Comparison of ENCODE assay signal across 1 cellular context in genomic region chr20:309841-310644, GRCh38.
TF ChIP-seq lines count a peak whose summit lies in the region.

No MANE protein-coding gene starts in this region.

TF ChIP-seq in HepG2, 621 proteins besides CTCF, POLR2A, EP300 and RAD21 (continued from another document and continues in another):
- TF ChIP-seq ZNF142 (CRISPR knock-in tag; IDR thresholded peaks at IDR 0.05): peak; percentile 62
- no peak for TF ChIP-seq TBX3 (IDR thresholded peaks at IDR 0.05; ENCODE audit: borderline replicate concordance)
- TF ChIP-seq ZNF577 (CRISPR knock-in tag; IDR thresholded peaks at IDR 0.05; ENCODE audit: borderline replicate concordance, low read depth): no peak
- peak; percentile 8; the same call in 1 of the 2 replicates for TF ChIP-seq CEBPG (CRISPR knock-in tag; IDR thresholded peaks at IDR 0.05)
- TF ChIP-seq NR1H2 (CRISPR knock-in tag; IDR thresholded peaks at IDR 0.05; ENCODE audit: borderline replicate concordance, low read depth): no peak
- no peak; the same call in 1 of the 2 replicates for TF ChIP-seq SIN3B (IDR thresholded peaks at IDR 0.05; ENCODE audit: low read length)
- no peak for TF ChIP-seq ZBTB20 (CRISPR knock-in tag; IDR thresholded peaks at IDR 0.05; ENCODE audit: borderline replicate concordance, low read depth)
- TF ChIP-seq SSRP1 (CRISPR knock-in tag; IDR thresholded peaks at IDR 0.05): no peak
- TF ChIP-seq ZNF432 (CRISPR knock-in tag; IDR thresholded peaks at IDR 0.05; ENCODE audit: borderline replicate concordance): no peak
- no peak for TF ChIP-seq FIP1L1 (IDR thresholded peaks at IDR 0.05; ENCODE audit: borderline replicate concordance, insufficient read depth, low read depth, low read length)
- 0 out of 2 replicates have a peak, but pooled peaks have one; percentile 79 for TF ChIP-seq KLF15 (CRISPR knock-in tag; IDR thresholded peaks at IDR 0.05; ENCODE audit: borderline replicate concordance)
- TF ChIP-seq CCAR2 (optimal IDR thresholded peaks at IDR 0.05; ENCODE audit: low read depth, low read length): peak; percentile 58
- TF ChIP-seq NCOA5 (CRISPR knock-in tag; IDR thresholded peaks at IDR 0.05): no peak
- TF ChIP-seq, protein P1, sequence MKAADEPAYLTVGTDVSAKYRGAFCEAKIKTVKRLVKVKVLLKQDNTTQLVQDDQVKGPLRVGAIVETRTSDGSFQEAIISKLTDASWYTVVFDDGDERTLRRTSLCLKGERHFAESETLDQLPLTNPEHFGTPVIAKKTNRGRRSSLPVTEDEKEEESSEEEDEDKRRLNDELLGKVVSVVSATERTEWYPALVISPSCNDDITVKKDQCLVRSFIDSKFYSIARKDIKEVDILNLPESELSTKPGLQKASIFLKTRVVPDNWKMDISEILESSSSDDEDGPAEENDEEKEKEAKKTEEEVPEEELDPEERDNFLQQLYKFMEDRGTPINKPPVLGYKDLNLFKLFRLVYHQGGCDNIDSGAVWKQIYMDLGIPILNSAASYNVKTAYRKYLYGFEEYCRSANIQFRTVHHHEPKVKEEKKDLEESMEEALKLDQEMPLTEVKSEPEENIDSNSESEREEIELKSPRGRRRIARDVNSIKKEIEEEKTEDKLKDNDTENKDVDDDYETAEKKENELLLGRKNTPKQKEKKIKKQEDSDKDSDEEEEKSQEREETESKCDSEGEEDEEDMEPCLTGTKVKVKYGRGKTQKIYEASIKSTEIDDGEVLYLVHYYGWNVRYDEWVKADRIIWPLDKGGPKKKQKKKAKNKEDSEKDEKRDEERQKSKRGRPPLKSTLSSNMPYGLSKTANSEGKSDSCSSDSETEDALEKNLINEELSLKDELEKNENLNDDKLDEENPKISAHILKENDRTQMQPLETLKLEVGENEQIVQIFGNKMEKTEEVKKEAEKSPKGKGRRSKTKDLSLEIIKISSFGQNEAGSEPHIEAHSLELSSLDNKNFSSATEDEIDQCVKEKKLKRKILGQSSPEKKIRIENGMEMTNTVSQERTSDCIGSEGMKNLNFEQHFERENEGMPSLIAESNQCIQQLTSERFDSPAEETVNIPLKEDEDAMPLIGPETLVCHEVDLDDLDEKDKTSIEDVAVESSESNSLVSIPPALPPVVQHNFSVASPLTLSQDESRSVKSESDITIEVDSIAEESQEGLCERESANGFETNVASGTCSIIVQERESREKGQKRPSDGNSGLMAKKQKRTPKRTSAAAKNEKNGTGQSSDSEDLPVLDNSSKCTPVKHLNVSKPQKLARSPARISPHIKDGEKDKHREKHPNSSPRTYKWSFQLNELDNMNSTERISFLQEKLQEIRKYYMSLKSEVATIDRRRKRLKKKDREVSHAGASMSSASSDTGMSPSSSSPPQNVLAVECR (CRISPR knock-in tag; IDR thresholded peaks at IDR 0.05; ENCODE audit: borderline replicate concordance): peak; percentile 84; the same call in 1 of the 2 replicates
- no peak for TF ChIP-seq ZFP41 (CRISPR knock-in tag; IDR thresholded peaks at IDR 0.05; ENCODE audit: borderline replicate concordance)
- TF ChIP-seq HIC2 (CRISPR knock-in tag; IDR thresholded peaks at IDR 0.05; ENCODE audit: low read depth): peak; percentile 51; the same call in 1 of the 2 replicates
- peak; percentile 86; the same call in 1 of the 2 replicates for TF ChIP-seq SMAD1 (CRISPR knock-in tag; IDR thresholded peaks at IDR 0.05; ENCODE audit: borderline replicate concordance, low read depth)
- no peak for TF ChIP-seq ZNF10 (CRISPR knock-in tag; IDR thresholded peaks at IDR 0.05; ENCODE audit: borderline replicate concordance, low read depth)
- TF ChIP-seq DNMT1 (CRISPR knock-in tag; IDR thresholded peaks at IDR 0.05): no peak
- TF ChIP-seq MTERF4 (CRISPR knock-in tag; IDR thresholded peaks at IDR 0.05): 0 out of 2 replicates have a peak, but pooled peaks have one; percentile 48
- TF ChIP-seq, protein P2, sequence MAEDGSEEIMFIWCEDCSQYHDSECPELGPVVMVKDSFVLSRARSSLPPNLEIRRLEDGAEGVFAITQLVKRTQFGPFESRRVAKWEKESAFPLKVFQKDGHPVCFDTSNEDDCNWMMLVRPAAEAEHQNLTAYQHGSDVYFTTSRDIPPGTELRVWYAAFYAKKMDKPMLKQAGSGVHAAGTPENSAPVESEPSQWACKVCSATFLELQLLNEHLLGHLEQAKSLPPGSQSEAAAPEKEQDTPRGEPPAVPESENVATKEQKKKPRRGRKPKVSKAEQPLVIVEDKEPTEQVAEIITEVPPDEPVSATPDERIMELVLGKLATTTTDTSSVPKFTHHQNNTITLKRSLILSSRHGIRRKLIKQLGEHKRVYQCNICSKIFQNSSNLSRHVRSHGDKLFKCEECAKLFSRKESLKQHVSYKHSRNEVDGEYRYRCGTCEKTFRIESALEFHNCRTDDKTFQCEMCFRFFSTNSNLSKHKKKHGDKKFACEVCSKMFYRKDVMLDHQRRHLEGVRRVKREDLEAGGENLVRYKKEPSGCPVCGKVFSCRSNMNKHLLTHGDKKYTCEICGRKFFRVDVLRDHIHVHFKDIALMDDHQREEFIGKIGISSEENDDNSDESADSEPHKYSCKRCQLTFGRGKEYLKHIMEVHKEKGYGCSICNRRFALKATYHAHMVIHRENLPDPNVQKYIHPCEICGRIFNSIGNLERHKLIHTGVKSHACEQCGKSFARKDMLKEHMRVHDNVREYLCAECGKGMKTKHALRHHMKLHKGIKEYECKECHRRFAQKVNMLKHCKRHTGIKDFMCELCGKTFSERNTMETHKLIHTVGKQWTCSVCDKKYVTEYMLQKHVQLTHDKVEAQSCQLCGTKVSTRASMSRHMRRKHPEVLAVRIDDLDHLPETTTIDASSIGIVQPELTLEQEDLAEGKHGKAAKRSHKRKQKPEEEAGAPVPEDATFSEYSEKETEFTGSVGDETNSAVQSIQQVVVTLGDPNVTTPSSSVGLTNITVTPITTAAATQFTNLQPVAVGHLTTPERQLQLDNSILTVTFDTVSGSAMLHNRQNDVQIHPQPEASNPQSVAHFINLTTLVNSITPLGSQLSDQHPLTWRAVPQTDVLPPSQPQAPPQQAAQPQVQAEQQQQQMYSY (CRISPR knock-in tag; IDR thresholded peaks at IDR 0.05): peak; percentile 79
- peak; percentile 30; the same call in 1 of the 2 replicates for TF ChIP-seq NCOR1 (IDR thresholded peaks at IDR 0.05; ENCODE audit: borderline replicate concordance, low read length)
- peak; percentile 85 for TF ChIP-seq NFYB (CRISPR knock-in tag; IDR thresholded peaks at IDR 0.05)
- TF ChIP-seq DZIP1 (CRISPR knock-in tag; IDR thresholded peaks at IDR 0.05): 0 out of 2 replicates have a peak, but pooled peaks have one; percentile 78
- TF ChIP-seq, protein P3, sequence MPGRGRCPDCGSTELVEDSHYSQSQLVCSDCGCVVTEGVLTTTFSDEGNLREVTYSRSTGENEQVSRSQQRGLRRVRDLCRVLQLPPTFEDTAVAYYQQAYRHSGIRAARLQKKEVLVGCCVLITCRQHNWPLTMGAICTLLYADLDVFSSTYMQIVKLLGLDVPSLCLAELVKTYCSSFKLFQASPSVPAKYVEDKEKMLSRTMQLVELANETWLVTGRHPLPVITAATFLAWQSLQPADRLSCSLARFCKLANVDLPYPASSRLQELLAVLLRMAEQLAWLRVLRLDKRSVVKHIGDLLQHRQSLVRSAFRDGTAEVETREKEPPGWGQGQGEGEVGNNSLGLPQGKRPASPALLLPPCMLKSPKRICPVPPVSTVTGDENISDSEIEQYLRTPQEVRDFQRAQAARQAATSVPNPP (CRISPR knock-in tag; IDR thresholded peaks at IDR 0.05): peak; percentile 43; the same call in 1 of the 2 replicates
- TF ChIP-seq ZNF292 (CRISPR knock-in tag; IDR thresholded peaks at IDR 0.05; ENCODE audit: borderline replicate concordance, low read depth): peak; percentile 48
- TF ChIP-seq HDAC1 (CRISPR knock-in tag; IDR thresholded peaks at IDR 0.05): peak; percentile 78
